22 cellular contexts compared by ENCODE assay signal in genomic region chr2:156129227-156129626, GRCh38.
A peak's percentile ranks its signal among the peaks of the same experiment; 100 is the strongest.
DNase-seq lines count a peak whose midpoint lies in the region; ATAC-seq, FAIRE-seq and TF ChIP-seq lines count a peak whose summit lies in the region.
"Had no signal": no experiment of that assay in that cellular context is flagged by ENCODE, and none has a peak within 500 bp of the region (broad histone marks: within the 10 kb centered on the region; RNA-seq: fewer than 3 reads in every experiment).

No MANE protein-coding gene starts in this region.

- H3K36me3 ChIP-seq in H1 (ENCODE audit: control insufficient read depth in 2 of 4, insufficient read depth in 4 of 4, low read length in 3 of 4), result no peaks in the 10 kb centered on the region
- no peaks in the 10 kb centered on the region for H3K36me3 ChIP-seq in left lung
- H3K36me3 ChIP-seq: BLaER1 treated with 17β-estradiol and CSF1 and Interleukin-3, amounts not matched to agents 10 nM and 100 nM; MG63 had no signal

- peak; percentile 19 to 23; a peak in 2 of 4 replicates for TF ChIP-seq RAD21 in H1 (IDR thresholded peaks at IDR 0.05 in 1 of 2, conservative IDR thresholded peaks at IDR 0.05 in 1 of 2; ENCODE audit: low read depth in 2 of 2, low read length in 2 of 2)

- H2BK120ac ChIP-seq in H1 (replicated peaks; ENCODE audit: low read depth, low read length), result no peak overlapping the region

- no peak overlapping the region for H3K4me3 ChIP-seq in NB4 (ENCODE audit: low read depth, low read length)
- H3K4me3 ChIP-seq in H1 (ENCODE audit: extremely low read depth in 1 of 4, insufficient read depth in 2 of 4, low read depth in 3 of 4, low read length in 4 of 4), result no peak overlapping the region
- no peak overlapping the region for H3K4me3 ChIP-seq in left lung
- H3K4me3 ChIP-seq: BLaER1 treated with 17β-estradiol and CSF1 and Interleukin-3, amounts not matched to agents 10 nM and 100 nM; MG63; SK-N-MC had no signal

- H3K4me1 ChIP-seq in H1 (replicated peaks in 1 of 4; ENCODE audit: control insufficient read depth in 3 of 4, insufficient read depth in 4 of 4, low read length in 3 of 4) (peaks cover 0 to 2% (median 2%) of the 10 kb centered on the region in 4 experiments; a peak in 3 of 7 replicates), left lung (no peaks in the 10 kb centered on the region)
- H3K4me1 ChIP-seq: BLaER1 treated with 17β-estradiol and CSF1 and Interleukin-3, amounts not matched to agents 10 nM and 100 nM had no signal

- no peak overlapping the region for H3K18ac ChIP-seq in H1 (ENCODE audit: extremely low read depth, low read length)

- no peak overlapping the region for H2BK15ac ChIP-seq in H1 (ENCODE audit: low read length)

- H2AK5ac ChIP-seq in H1 (ENCODE audit: low read depth, low read length), result no peak overlapping the region

- no peaks in the 10 kb centered on the region for H3K79me1 ChIP-seq in H1 (ENCODE audit: low read depth, low read length)

- POLR2A ChIA-PET in H1 (lab: Charles Lee; ENCODE audit: partially characterized antibody), result no interaction called here

- H3K23ac ChIP-seq in H1 (ENCODE audit: insufficient read length), result no peak overlapping the region

- no peak overlapping the region for H4K91ac ChIP-seq in H1 (replicated peaks; ENCODE audit: insufficient read length, low read length)

- CTCF ChIA-PET in H1 (lab: Charles Lee; ENCODE audit: partially characterized antibody), result interaction anchor here (0.7 to 2.4 kb wide), 12 partner anchors 17 to 1064 kb away, joined by 3 to 9 read pairs (median 3); no protein-coding TSS in a partner anchor

- H2BK20ac ChIP-seq in H1 (ENCODE audit: low read length), result no peak overlapping the region

- peak; percentile 7 for FAIRE-seq in H1 (lab: Jason Lieb, UNC)
- FAIRE-seq: HepG2 had no signal

- no peak for TF ChIP-seq POLR2A in NB4 (IDR thresholded peaks at IDR 0.05; ENCODE audit: extremely low read depth, insufficient read length)
- no peak for TF ChIP-seq POLR2A in H1 (IDR thresholded peaks at IDR 0.05; ENCODE audit: control extremely low read depth in 1 of 2, low read depth in 2 of 2, low read length in 2 of 2)

- no peak for TF ChIP-seq EP300 in H1 (IDR thresholded peaks at IDR 0.05; ENCODE audit: borderline replicate concordance in 1 of 2, low read depth in 2 of 2, low read length in 2 of 2)

- H4K20me1 ChIP-seq in H1 (replicated peaks in 1 of 2; ENCODE audit: control insufficient read depth in 1 of 2, insufficient read depth in 2 of 2, low read length in 2 of 2), result no peaks in the 10 kb centered on the region
- H4K20me1 ChIP-seq: BLaER1 treated with 17β-estradiol and CSF1 and Interleukin-3, amounts not matched to agents 10 nM and 100 nM had no signal

- 70% methylated on average over 2 of the region's 2 CpGs; no CpG with 5 or more reads in 1 of the 2 experiments for WGBS in H1 (ENCODE audit: extremely low coverage in 1 of 2, insufficient coverage in 1 of 2, insufficient read length in 1 of 2, insufficient replicate concordance in 2 of 2, low coverage in 1 of 2, low lambda C conversion rate in 2 of 2, missing lambda C conversion rate in 1 of 2), 2 experiments

- H3K4me2 ChIP-seq in H1 (ENCODE audit: insufficient read depth in 1 of 2, low read depth in 2 of 2, low read length in 2 of 2), result no peak overlapping the region
- H3K4me2 ChIP-seq: BLaER1 treated with 17β-estradiol and CSF1 and Interleukin-3, amounts not matched to agents 10 nM and 100 nM; KMS-11 had no signal

- H3K9me3 ChIP-seq in H1 (ENCODE audit: insufficient read depth in 2 of 2, low read depth in 1 of 2, low read length in 1 of 2) (no peaks in the 10 kb centered on the region), left lung (no peaks in the 10 kb centered on the region)
- H3K9me3 ChIP-seq: BLaER1 treated with 17β-estradiol and CSF1 and Interleukin-3, amounts not matched to agents 10 nM and 100 nM; MG63 had no signal

- H2AFZ ChIP-seq in H1 (ENCODE audit: low read length), result no peak overlapping the region

- DNase-seq in DMS 273 (lab: John Stamatoyannopoulos, UW; ENCODE audit: unreplicated experiment) (peak; percentile 2), DMS 273 treated with DMSO at 0.1 percent for 48 hours (lab: John Stamatoyannopoulos, UW) (no peak), NB4 (ENCODE audit: low read depth) (no peak), H1 (ENCODE audit: low read depth in 1 of 2, low spot score in 2 of 2) (no peak), left lung (no peak), ecto neural progenitor cell (ENCODE audit: low spot score) (no peak)
- no peak for DNase-seq in activated effector memory CD4-positive, alpha-beta T cell treated with anti-CD3 and anti-CD28 coated beads, Interleukin-2, amount 50 U/mL, for 16 hours
- DNase-seq in stimulated activated CD8-positive, alpha-beta memory T cell treated with anti-CD3 and anti-CD28 coated beads, Interleukin-4, amount 100 ng/mL, for 48 hours, result no peak
- DNase-seq: COR-L47, DMS79, GDM1, HCEC 1CT, MG63, NCI-H1417, NCI-H2029, NCI-H510A, T-helper 17 cell had no signal

- no peak overlapping the region for H3K56ac ChIP-seq in H1 (replicated peaks; ENCODE audit: insufficient read length, low read depth, low read length)

- H4K5ac ChIP-seq in H1 (ENCODE audit: insufficient read length, low read depth, low read length), result no peak overlapping the region

- H3K14ac ChIP-seq in H1 (ENCODE audit: insufficient read length), result no peak overlapping the region

- H2BK12ac ChIP-seq in H1 (ENCODE audit: low read depth, low read length), result no peak overlapping the region

- no peak overlapping the region for H2BK5ac ChIP-seq in H1 (ENCODE audit: low read depth, low read length)

- no peak for ATAC-seq in left lung
- ATAC-seq: HepG2, T-helper 17 cell had no signal

- no peak overlapping the region for H4K8ac ChIP-seq in H1 (ENCODE audit: extremely low read depth, insufficient read depth, low read length)

- H3K27ac ChIP-seq in H1 (ENCODE audit: low read depth, low read length) (no peak overlapping the region), left lung (no peak overlapping the region)
- H3K27ac ChIP-seq: 22Rv1; BLaER1 treated with 17β-estradiol and CSF1 and Interleukin-3, amounts not matched to agents 10 nM and 100 nM; KMS-11; SK-N-MC had no signal

- H3K27me3 ChIP-seq in H1 (replicated peaks in 1 of 4; ENCODE audit: control insufficient read depth in 3 of 4, extremely low read depth in 1 of 4, insufficient read depth in 3 of 4, low read length in 3 of 4) (no peaks in the 10 kb centered on the region), left lung (no peaks in the 10 kb centered on the region)
- H3K27me3 ChIP-seq: BLaER1 treated with 17β-estradiol and CSF1 and Interleukin-3, amounts not matched to agents 10 nM and 100 nM; MG63 had no signal

- intact Hi-C loops in left lung (cut with DNase I), result no loop called here

- peak; percentile 14 for TF ChIP-seq CTCF in NB4 (IDR thresholded peaks at IDR 0.05; ENCODE audit: low read depth, low read length)
- TF ChIP-seq CTCF in H1 (IDR thresholded peaks at IDR 0.05; ENCODE audit: control extremely low read depth in 1 of 3, insufficient read depth in 1 of 3, low read depth in 1 of 3, low read length in 3 of 3), result peak in 1 of 3 experiments; percentile 41; a peak in 1 of 4 replicates
- TF ChIP-seq CTCF in left lung (IDR thresholded peaks at IDR 0.05), result no peak

- no peak overlapping the region for H3K9ac ChIP-seq in H1 (replicated peaks in 1 of 4; ENCODE audit: extremely low read depth in 1 of 4, low read depth in 3 of 4, low read length in 3 of 4)
- H3K9ac ChIP-seq: BLaER1 treated with 17β-estradiol and CSF1 and Interleukin-3, amounts not matched to agents 10 nM and 100 nM; KMS-11 had no signal

- H3K79me2 ChIP-seq in H1 (ENCODE audit: control insufficient read depth in 1 of 2, insufficient read depth in 2 of 2, low read length in 2 of 2), result no peaks in the 10 kb centered on the region

- no peaks in the 10 kb centered on the region for H3K23me2 ChIP-seq in H1 (ENCODE audit: low read depth, low read length)

- H3K4ac ChIP-seq in H1 (replicated peaks; ENCODE audit: insufficient read length, low read depth, low read length), result no peak overlapping the region

TF ChIP-seq in H1, 55 proteins besides CTCF, POLR2A, EP300 and RAD21:
- TF ChIP-seq ZNF274 (IDR thresholded peaks at IDR 0.05; ENCODE audit: borderline replicate concordance, extremely low read depth, low read length) (no peak), TAF7 (optimal IDR thresholded peaks at IDR 0.05; ENCODE audit: borderline replicate concordance, low read depth, low read length) (no peak), POU5F1 (IDR thresholded peaks at IDR 0.05; ENCODE audit: low read depth, low read length) (no peak), EGR1 (IDR thresholded peaks at IDR 0.05; ENCODE audit: borderline replicate concordance, low read depth, low read length) (no peak), SRF (IDR thresholded peaks at IDR 0.05; ENCODE audit: low read depth, low read length) (no peak), RBBP5 (IDR thresholded peaks at IDR 0.05; ENCODE audit: borderline replicate concordance, low read depth, low read length) (no peak), KDM1A (IDR thresholded peaks at IDR 0.05; ENCODE audit: borderline replicate concordance, low read length) (no peak), BCL11A (IDR thresholded peaks at IDR 0.05; ENCODE audit: low read depth in 2 of 2, low read length in 2 of 2) (no peak), YY1 (IDR thresholded peaks at IDR 0.05; ENCODE audit: low read depth, low read length) (no peak), RNF2 (IDR thresholded peaks at IDR 0.05; ENCODE audit: borderline replicate concordance, low read depth, low read length, missing control alignments, poor library complexity, severe bottlenecking) (no peak), NANOG (IDR thresholded peaks at IDR 0.05; ENCODE audit: insufficient read depth, low read depth, low read length, poor library complexity, severe bottlenecking) (no peak), NRF1 (IDR thresholded peaks at IDR 0.05; ENCODE audit: low read depth, low read length) (no peak), ASH2L (IDR thresholded peaks at IDR 0.05; ENCODE audit: low read length) (no peak), SAP30 (IDR thresholded peaks at IDR 0.05; ENCODE audit: insufficient read depth, insufficient replicate concordance, low read length) (no peak), SIX5 (IDR thresholded peaks at IDR 0.05; ENCODE audit: low read depth, low read length) (no peak)
TF ChIP-seq in H1: peak in this region for 0.
